ENCODE assay signal across 2 cellular contexts in genomic region chr16:763386-763785, GRCh38.
TF ChIP-seq lines count a peak whose summit lies in the region.

No MANE protein-coding gene starts in this region.

TF ChIP-seq in HCT116, 20 proteins besides CTCF, POLR2A, EP300 and RAD21 (continued from another document):
- TF ChIP-seq ZFX (IDR thresholded peaks at IDR 0.05) (no peak), CEBPB (IDR thresholded peaks at IDR 0.05; ENCODE audit: low read depth) (no peak), ZBTB33 (IDR thresholded peaks at IDR 0.05; ENCODE audit: extremely low read depth, insufficient replicate concordance, low read length) (no peak), EZH2 (IDR thresholded peaks at IDR 0.05) (no peak), ATF3 (IDR thresholded peaks at IDR 0.05) (no peak), FOSL1 (IDR thresholded peaks at IDR 0.05; ENCODE audit: low read depth) (no peak), SP1 (IDR thresholded peaks at IDR 0.05; ENCODE audit: low read depth) (no peak)

TF ChIP-seq in HEK293, 187 proteins besides CTCF, POLR2A, EP300 and RAD21 (continued from another document):
- no peak for TF ChIP-seq ZNF133 (tag by site-specific recombination; IDR thresholded peaks at IDR 0.05)
